8 cellular contexts compared by ENCODE assay signal in the genomic region with DNA sequence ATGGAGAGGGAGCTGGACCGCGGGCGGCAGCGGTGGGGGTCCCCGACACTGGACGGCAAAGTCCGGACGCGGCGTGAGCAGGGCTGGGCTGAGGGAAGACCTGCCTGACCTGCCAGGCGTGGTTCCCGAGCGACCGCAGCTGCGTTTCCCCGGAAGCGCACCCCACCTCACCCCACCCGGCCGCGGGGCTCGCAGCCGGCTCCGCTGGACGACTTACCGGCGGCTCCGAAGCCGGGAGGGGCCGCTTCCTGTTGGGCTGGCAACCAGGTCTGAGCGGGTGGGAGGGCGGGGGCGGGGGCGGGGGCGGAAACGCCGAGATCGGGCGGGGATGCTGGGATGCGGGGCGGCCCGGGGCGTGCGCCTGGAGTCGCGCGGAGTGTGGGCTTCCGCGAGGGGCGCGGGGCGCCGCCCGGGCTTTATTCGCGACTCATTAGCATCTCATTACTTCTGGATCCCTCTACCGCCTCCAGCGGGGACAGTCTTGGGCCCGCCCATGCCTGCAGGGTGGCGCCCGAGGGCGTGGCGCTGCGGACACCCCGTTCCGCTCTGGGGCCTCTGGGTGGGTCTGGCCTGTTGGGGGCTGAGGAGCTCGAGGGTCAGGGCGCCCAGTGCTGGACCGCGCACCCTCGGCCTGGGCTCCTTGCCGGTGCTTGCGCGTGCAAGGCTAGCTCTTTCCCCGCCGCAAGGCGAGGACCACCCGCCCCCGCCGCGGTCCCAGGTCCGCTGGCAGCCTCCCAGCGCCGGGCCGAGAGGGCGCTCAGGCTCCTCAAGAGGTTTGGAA. TPM values are rescaled to one million over a fixed set of nuclear protein-coding genes. Genes with fewer than 3 reads are reported as not detected.
DNase-seq lines count a peak whose midpoint lies in the region; ATAC-seq and TF ChIP-seq lines count a peak whose summit lies in the region.

A gene with protein sequence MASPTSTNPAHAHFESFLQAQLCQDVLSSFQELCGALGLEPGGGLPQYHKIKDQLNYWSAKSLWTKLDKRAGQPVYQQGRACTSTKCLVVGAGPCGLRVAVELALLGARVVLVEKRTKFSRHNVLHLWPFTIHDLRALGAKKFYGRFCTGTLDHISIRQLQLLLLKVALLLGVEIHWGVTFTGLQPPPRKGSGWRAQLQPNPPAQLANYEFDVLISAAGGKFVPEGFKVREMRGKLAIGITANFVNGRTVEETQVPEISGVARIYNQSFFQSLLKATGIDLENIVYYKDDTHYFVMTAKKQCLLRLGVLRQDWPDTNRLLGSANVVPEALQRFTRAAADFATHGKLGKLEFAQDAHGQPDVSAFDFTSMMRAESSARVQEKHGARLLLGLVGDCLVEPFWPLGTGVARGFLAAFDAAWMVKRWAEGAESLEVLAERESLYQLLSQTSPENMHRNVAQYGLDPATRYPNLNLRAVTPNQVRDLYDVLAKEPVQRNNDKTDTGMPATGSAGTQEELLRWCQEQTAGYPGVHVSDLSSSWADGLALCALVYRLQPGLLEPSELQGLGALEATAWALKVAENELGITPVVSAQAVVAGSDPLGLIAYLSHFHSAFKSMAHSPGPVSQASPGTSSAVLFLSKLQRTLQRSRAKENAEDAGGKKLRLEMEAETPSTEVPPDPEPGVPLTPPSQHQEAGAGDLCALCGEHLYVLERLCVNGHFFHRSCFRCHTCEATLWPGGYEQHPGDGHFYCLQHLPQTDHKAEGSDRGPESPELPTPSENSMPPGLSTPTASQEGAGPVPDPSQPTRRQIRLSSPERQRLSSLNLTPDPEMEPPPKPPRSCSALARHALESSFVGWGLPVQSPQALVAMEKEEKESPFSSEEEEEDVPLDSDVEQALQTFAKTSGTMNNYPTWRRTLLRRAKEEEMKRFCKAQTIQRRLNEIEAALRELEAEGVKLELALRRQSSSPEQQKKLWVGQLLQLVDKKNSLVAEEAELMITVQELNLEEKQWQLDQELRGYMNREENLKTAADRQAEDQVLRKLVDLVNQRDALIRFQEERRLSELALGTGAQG (minus strand): TSS at position 271 of the 781 bp plus-strand sequence. CDS start 1,576 bp downstream, outside the sequence.

- TF ChIP-seq CTCF in heart left ventricle (IDR thresholded peaks at IDR 0.05) (peak in 9 of 12 donors; percentile 14 to 53 (median 36)), progenitor cell of endocrine pancreas (IDR thresholded peaks at IDR 0.05; ENCODE audit: unreplicated experiment) (peak; percentile 43)

- H3K4me3 Mint-ChIP-seq in activated naive CD8-positive, alpha-beta T cell treated with anti-CD3 and anti-CD28 coated beads, Interleukin-2, amount 50 U/mL, for 24 hours: peak within 1 kb of the TSS; percentile 97
- H3K4me3 Mint-ChIP-seq in progenitor cell of endocrine pancreas (ENCODE audit: low read depth): peak within 1 kb of the TSS; percentile 95

- H3K4me1 ChIP-seq in heart left ventricle: peaks cover 0 to 53% (median 26%) of the 10 kb centered on the region in 12 donors

- H3K9me3 ChIP-seq in heart left ventricle: no peaks in the 10 kb centered on the region

- H3K27me3 Mint-ChIP-seq in activated naive CD8-positive, alpha-beta T cell treated with anti-CD3 and anti-CD28 coated beads, Interleukin-2, amount 50 U/mL, for 24 hours: no peaks in the 10 kb centered on the region
- H3K27me3 Mint-ChIP-seq in progenitor cell of endocrine pancreas: peaks cover 5% of the 10 kb centered on the region

- peaks cover 24% of the 10 kb centered on the region for H3K36me3 Mint-ChIP-seq in activated naive CD8-positive, alpha-beta T cell treated with anti-CD3 and anti-CD28 coated beads, Interleukin-2, amount 50 U/mL, for 24 hours (ENCODE audit: low read depth)
- H3K36me3 Mint-ChIP-seq in progenitor cell of endocrine pancreas (ENCODE audit: insufficient read depth): peaks cover 7% of the 10 kb centered on the region

- peaks cover 65% of the 10 kb centered on the region for H3K4me1 Mint-ChIP-seq in activated naive CD8-positive, alpha-beta T cell treated with anti-CD3 and anti-CD28 coated beads, Interleukin-2, amount 50 U/mL, for 24 hours
- H3K4me1 Mint-ChIP-seq in progenitor cell of endocrine pancreas (ENCODE audit: low read depth): peaks cover 18% of the 10 kb centered on the region

- intact Hi-C loops in heart left ventricle (cut with DNase I): loop anchor here in 5 of 10 donors (2.0 to 10.0 kb wide), 4 partner anchors 23 to 73 kb away; partner anchors contain the start of gene CD164 (in 4 of the 5)

- WGBS in heart left ventricle, 4 donors: 0 to 1% (median 1%) methylated on average over 43 to 85 of the region's 85 CpGs

- DNase-seq in G401 (ENCODE audit: low spot score): peak; percentile 62
- DNase-seq in Jurkat, Clone E6-1 (ENCODE audit: low read depth, low spot score): peak; percentile 60
- DNase-seq in activated naive CD8-positive, alpha-beta T cell treated with anti-CD3 and anti-CD28 coated beads, Interleukin-2, amount 50 U/mL, for 24 hours: peak; percentile 75
- DNase-seq in heart left ventricle: peak; percentile 63 to 86 (median 77)
- DNase-seq in progenitor cell of endocrine pancreas (ENCODE audit: low spot score, unreplicated experiment): peak; percentile 68
- DNase-seq in GDM1 (lab: John Stamatoyannopoulos, UW): no peak

- no peaks in the 10 kb centered on the region for H3K27me3 ChIP-seq in heart left ventricle

- H3K4me3 ChIP-seq in Jurkat, Clone E6-1 (ENCODE audit: low read length): peak within 1 kb of the TSS; percentile 90
- H3K4me3 ChIP-seq in heart left ventricle: peak within 1 kb of the TSS; percentile 57 to 93 (median 76)

- TF ChIP-seq POLR2A in heart left ventricle (IDR thresholded peaks at IDR 0.05): peak in 1 of 2 donors; percentile 37

- in situ Hi-C loops in G401 (cut with HindIII; ENCODE audit: low sequenced_read_pairs): no loop called here

- H3K27ac Mint-ChIP-seq in activated naive CD8-positive, alpha-beta T cell treated with anti-CD3 and anti-CD28 coated beads, Interleukin-2, amount 50 U/mL, for 24 hours: peak within 1 kb of the TSS; percentile 96
- peak within 1 kb of the TSS; percentile 88 for H3K27ac Mint-ChIP-seq in progenitor cell of endocrine pancreas

- ATAC-seq in GM21619 (IDR thresholded peaks at IDR 0.05; ENCODE audit: unreplicated experiment): peak; percentile 39
- peak; percentile 85 for ATAC-seq in SK-N-SH treated with all-trans-retinoic acid at 6 μM for 48 hours
- ATAC-seq in activated naive CD8-positive, alpha-beta T cell treated with anti-CD3 and anti-CD28 coated beads, Interleukin-2, amount 50 U/mL, for 24 hours: peak; percentile 53
- ATAC-seq in heart left ventricle: peak; percentile 61 to 83 (median 72)

- no peaks in the 10 kb centered on the region for H3K9me3 Mint-ChIP-seq in activated naive CD8-positive, alpha-beta T cell treated with anti-CD3 and anti-CD28 coated beads, Interleukin-2, amount 50 U/mL, for 24 hours
- H3K9me3 Mint-ChIP-seq in progenitor cell of endocrine pancreas (ENCODE audit: low read depth): no peaks in the 10 kb centered on the region

- peaks cover 0 to 24% (median 3%) of the 10 kb centered on the region in 9 donors for H3K36me3 ChIP-seq in heart left ventricle

- peak within 1 kb of the TSS; percentile 35 to 94 (median 74) for H3K27ac ChIP-seq in heart left ventricle

TF ChIP-seq in SK-N-SH treated with all-trans-retinoic acid at 6 μM for 48 hours, 23 proteins besides CTCF, POLR2A, EP300 and RAD21:
- no peak for TF ChIP-seq TOX (CRISPR knock-in tag; IDR thresholded peaks at IDR 0.05; ENCODE audit: borderline replicate concordance)
- TF ChIP-seq, protein P1, sequence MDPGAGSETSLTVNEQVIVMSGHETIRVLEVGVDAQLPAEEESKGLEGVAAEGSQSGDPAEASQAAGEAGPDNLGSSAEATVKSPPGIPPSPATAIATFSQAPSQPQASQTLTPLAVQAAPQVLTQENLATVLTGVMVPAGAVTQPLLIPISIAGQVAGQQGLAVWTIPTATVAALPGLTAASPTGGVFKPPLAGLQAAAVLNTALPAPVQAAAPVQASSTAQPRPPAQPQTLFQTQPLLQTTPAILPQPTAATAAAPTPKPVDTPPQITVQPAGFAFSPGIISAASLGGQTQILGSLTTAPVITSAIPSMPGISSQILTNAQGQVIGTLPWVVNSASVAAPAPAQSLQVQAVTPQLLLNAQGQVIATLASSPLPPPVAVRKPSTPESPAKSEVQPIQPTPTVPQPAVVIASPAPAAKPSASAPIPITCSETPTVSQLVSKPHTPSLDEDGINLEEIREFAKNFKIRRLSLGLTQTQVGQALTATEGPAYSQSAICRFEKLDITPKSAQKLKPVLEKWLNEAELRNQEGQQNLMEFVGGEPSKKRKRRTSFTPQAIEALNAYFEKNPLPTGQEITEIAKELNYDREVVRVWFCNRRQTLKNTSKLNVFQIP (CRISPR knock-in tag; IDR thresholded peaks at IDR 0.05; ENCODE audit: borderline replicate concordance, low read depth): no peak
- TF ChIP-seq ZNF8 (CRISPR knock-in tag; IDR thresholded peaks at IDR 0.05): no peak
- TF ChIP-seq TSHZ2 (CRISPR knock-in tag; IDR thresholded peaks at IDR 0.05): no peak
- no peak for TF ChIP-seq GLIS3 (CRISPR knock-in tag; IDR thresholded peaks at IDR 0.05)
- no peak for TF ChIP-seq OSR1 (CRISPR knock-in tag; IDR thresholded peaks at IDR 0.05)

RNA-seq across cellular contexts. Expression of the gene that starts here (rescaled TPM):
- total RNA-seq in G401 (2014; rRNA removed; shearing (Covaris generic)): 20.4 and 21.3 TPM in 2 replicates
- 103 TPM for polyA plus RNA-seq in Jurkat, Clone E6-1 (2012; ENCODE audit: insufficient read depth, insufficient read length)
- 10 to 100 TPM in 2 of 9 donors, 1 to 10 TPM in 7; 4.5 to 21.9 (median 5.5) TPM for total RNA-seq in heart left ventricle
- polyA plus RNA-seq in heart left ventricle: 10 to 100 TPM in 1 of 2 donors, 1 to 10 TPM in 1; 8.4 to 10.2 TPM
- 101 and 102 TPM in 2 replicates for total RNA-seq in progenitor cell of endocrine pancreas
